ENCODE assay signal across 14 cellular contexts in the genomic region with DNA sequence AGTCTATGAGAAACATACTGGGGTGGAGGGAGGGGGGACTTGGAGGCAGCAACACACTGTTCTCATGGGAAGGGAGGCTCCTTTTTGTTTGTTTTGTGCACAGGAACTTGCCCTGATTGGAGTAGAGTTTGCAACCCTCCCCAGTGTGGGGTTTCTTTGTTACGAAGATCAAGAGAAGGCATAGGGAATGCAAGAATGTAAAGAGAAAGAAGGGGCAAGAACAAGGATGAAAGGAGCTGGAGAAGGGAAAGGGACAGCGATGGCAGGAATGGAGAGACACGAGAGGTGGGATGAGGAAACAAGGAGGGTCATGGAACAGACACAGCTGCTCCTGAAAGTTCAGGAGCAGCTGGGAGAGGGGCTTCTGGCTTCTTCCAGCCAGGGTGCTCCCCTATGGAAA.
"Had no signal": no experiment of that assay in that cellular context is flagged by ENCODE, and none has a peak within 500 bp of the region (broad histone marks: within the 10 kb centered on the region; RNA-seq: fewer than 3 reads in every experiment).

No MANE protein-coding gene starts in this region.

- H3K4me1 Mint-ChIP-seq: activated naive CD8-positive, alpha-beta T cell treated with anti-CD3 and anti-CD28 coated beads for 36 hours; naive B cell; T-helper 17 cell had no signal

- DNase-seq: activated CD4-positive, alpha-beta T cell treated with anti-CD3 and anti-CD28 coated beads, Interleukin-2, amount 50 U/mL, for 4 hours; activated effector memory CD4-positive, alpha-beta T cell treated with anti-CD3 and anti-CD28 coated beads, Interleukin-2, amount 50 U/mL, for 16 hours; activated naive CD8-positive, alpha-beta T cell treated with anti-CD3 and anti-CD28 coated beads for 36 hours; activated T-cell treated with anti-CD3 and anti-CD28 coated beads, Interleukin-2, amount 50 U/mL, for 24 hours; cerebellar nuclear complex; dermis blood vessel endothelial cell; lower lobe of right lung; naive B cell; nucleus accumbens; stimulated activated CD4-positive, alpha-beta T cell treated with anti-CD3 and anti-CD28 coated beads, Interleukin-12 subunit alpha, Interleukin-12 subunit beta, amount 100 ng/mL, for 4 hours; stimulated activated CD4-positive, alpha-beta T cell treated with anti-CD3 and anti-CD28 coated beads, Interleukin-2, amount 100 ng/mL, for 48 hours; T-helper 17 cell; upper lobe of left lung had no signal

- H3K27ac Mint-ChIP-seq: activated naive CD8-positive, alpha-beta T cell treated with anti-CD3 and anti-CD28 coated beads for 36 hours; activated T-cell treated with anti-CD3 and anti-CD28 coated beads, Interleukin-2, amount 50 U/mL, for 24 hours; naive B cell; stimulated activated naive CD8-positive, alpha-beta T cell treated with anti-CD3 and anti-CD28 coated beads, Interleukin-15, Interleukin-2, amounts not matched to agents 100 ng/mL and 50 ng/mL, for 24 hours; T-helper 17 cell had no signal

- H3K4me3 ChIP-seq: lower lobe of right lung, upper lobe of left lung had no signal

- H3K4me3 Mint-ChIP-seq: activated naive CD8-positive, alpha-beta T cell treated with anti-CD3 and anti-CD28 coated beads for 36 hours; activated T-cell treated with anti-CD3 and anti-CD28 coated beads, Interleukin-2, amount 50 U/mL, for 24 hours; naive B cell; stimulated activated naive CD8-positive, alpha-beta T cell treated with anti-CD3 and anti-CD28 coated beads, Interleukin-15, Interleukin-2, amounts not matched to agents 100 ng/mL and 50 ng/mL, for 24 hours; T-helper 17 cell had no signal

- H3K4me1 ChIP-seq: lower lobe of right lung, upper lobe of left lung had no signal

- H3K36me3 Mint-ChIP-seq: activated naive CD8-positive, alpha-beta T cell treated with anti-CD3 and anti-CD28 coated beads for 36 hours; naive B cell had no signal

- ATAC-seq: lower lobe of right lung, T-helper 17 cell had no signal

- H3K27ac ChIP-seq: lower lobe of right lung, upper lobe of left lung had no signal

- H3K27me3 Mint-ChIP-seq: activated T-cell treated with anti-CD3 and anti-CD28 coated beads, Interleukin-2, amount 50 U/mL, for 24 hours; naive B cell; stimulated activated naive CD8-positive, alpha-beta T cell treated with anti-CD3 and anti-CD28 coated beads, Interleukin-15, Interleukin-2, amounts not matched to agents 100 ng/mL and 50 ng/mL, for 24 hours had no signal

- H3K27me3 ChIP-seq: upper lobe of left lung had no signal

- H3K9me3 ChIP-seq: lower lobe of right lung, upper lobe of left lung had no signal

- H3K36me3 ChIP-seq: lower lobe of right lung, upper lobe of left lung had no signal
